In the genomic region with DNA sequence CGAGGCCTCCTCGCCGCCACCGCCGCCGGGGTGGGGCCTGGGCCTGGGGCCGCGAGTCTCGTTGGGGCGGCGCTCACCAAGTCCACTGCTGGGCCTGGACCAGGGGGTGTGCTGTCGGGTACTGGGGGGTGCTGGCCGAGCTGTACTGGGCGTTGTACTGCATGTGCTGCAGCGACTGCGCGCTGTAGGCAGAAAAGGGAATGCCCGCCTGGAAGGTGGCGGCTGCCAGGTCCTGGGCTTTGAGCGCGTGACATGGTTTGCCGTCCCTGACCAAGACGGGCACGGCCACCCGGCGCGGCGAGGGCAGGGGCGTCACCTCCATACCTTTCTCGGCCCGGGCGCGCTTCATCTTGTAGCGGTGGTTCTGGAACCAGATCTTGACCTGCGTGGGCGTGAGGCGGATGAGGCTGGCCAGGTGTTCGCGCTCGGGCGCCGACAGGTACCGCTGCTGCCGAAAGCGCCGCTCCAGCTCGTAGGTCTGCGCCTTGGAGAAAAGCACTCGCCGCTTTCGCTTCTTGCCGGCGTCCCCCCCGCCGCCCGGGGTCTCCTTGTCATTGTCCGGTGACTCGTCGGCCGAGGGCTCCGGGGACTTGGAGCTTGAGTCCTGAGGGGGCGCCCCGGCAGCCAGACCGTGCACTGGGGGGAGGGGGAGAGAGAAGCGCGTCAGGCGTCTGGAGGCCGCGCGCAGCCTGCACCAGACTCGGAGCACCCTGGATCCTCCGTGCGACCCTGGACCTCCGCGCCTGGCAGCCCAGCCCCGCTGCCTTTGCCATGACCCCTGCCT, we compare ENCODE assay signal across 11 cellular contexts. TPM values are rescaled to one million over a fixed set of nuclear protein-coding genes. Genes with fewer than 3 reads are reported as not detected.
A peak's percentile ranks its signal among the peaks of the same experiment; 100 is the strongest.
DNase-seq lines count a peak whose midpoint lies in the region; ATAC-seq lines count a peak whose summit lies in the region.
"Had no signal": no experiment of that assay in that cellular context is flagged by ENCODE, and none has a peak within 500 bp of the region (broad histone marks: within the 10 kb centered on the region; RNA-seq: fewer than 3 reads in every experiment).

No MANE protein-coding gene starts in this region.

- no peaks in the 10 kb centered on the region for H3K9me3 Mint-ChIP-seq in naive thymus-derived CD8-positive, alpha-beta T cell

- ATAC-seq in naive thymus-derived CD8-positive, alpha-beta T cell: peak; percentile 20 to 31
- ATAC-seq in GM21619 (IDR thresholded peaks at IDR 0.05; ENCODE audit: unreplicated experiment): no peak

- peaks cover 36 to 97% (median 65%) of the 10 kb centered on the region in 5 donors for H3K27me3 Mint-ChIP-seq in naive thymus-derived CD8-positive, alpha-beta T cell

- DNase-seq in Ammon's horn (ENCODE audit: low spot score): peak; percentile 35
- DNase-seq in ecto neural progenitor cell (ENCODE audit: low spot score): peak; percentile 64
- DNase-seq in naive thymus-derived CD8-positive, alpha-beta T cell: peak in 1 of 10 donors; percentile 58
- DNase-seq in NCI-H2227 treated with DMSO at 0.1 percent for 48 hours (lab: John Stamatoyannopoulos, UW): no peak
- DNase-seq in NCI-H2171 treated with DMSO at 0.1 percent for 48 hours (lab: John Stamatoyannopoulos, UW): no peak
- DNase-seq in dedifferentiated amniotic fluid mesenchymal stem cell (ENCODE audit: extremely low spot score): no peak

- no peak overlapping the region for H3K27ac ChIP-seq in HUES6 (ENCODE audit: low read depth, low read length)

- H3K4me3 ChIP-seq in HUES6 (ENCODE audit: low read depth, low read length): peak overlapping the region; percentile 51
- H3K4me3 ChIP-seq: lung had no signal

- peak overlapping the region; percentile 45 to 83 (median 71) for H3K4me3 Mint-ChIP-seq in naive thymus-derived CD8-positive, alpha-beta T cell

- H3K36me3 ChIP-seq in HUES6 (ENCODE audit: control insufficient read depth, insufficient read depth, low read length): no peaks in the 10 kb centered on the region

- POLR2A ChIA-PET in naive thymus-derived CD8-positive, alpha-beta T cell (lab: Charles Lee): interaction anchor here (0.5 kb wide), 1 partner anchor 1065 kb away, joined by 3 read pairs; no protein-coding TSS in a partner anchor

- H3K9ac ChIP-seq in HUES6 (ENCODE audit: low read length): no peak overlapping the region

- H3K4me1 Mint-ChIP-seq in naive thymus-derived CD8-positive, alpha-beta T cell: peaks cover 13 to 65% (median 51%) of the 10 kb centered on the region in 4 donors

- H3K27ac Mint-ChIP-seq in naive thymus-derived CD8-positive, alpha-beta T cell: peak overlapping the region in 1 of 10 donors; percentile 5

- no peaks in the 10 kb centered on the region for H3K36me3 Mint-ChIP-seq in naive thymus-derived CD8-positive, alpha-beta T cell

- H3K4me1 ChIP-seq in HUES6 (ENCODE audit: control insufficient read depth, insufficient read depth, low read length): peaks cover 46% of the 10 kb centered on the region

- peaks cover 95% of the 10 kb centered on the region for H3K27me3 ChIP-seq in HUES6 (ENCODE audit: control insufficient read depth, insufficient read depth, low read length)

- H3K9me3 ChIP-seq in HUES6 (ENCODE audit: control insufficient read depth, insufficient read depth, low read depth, low read length): no peaks in the 10 kb centered on the region

RNA-seq across cellular contexts. Expression of a gene that starts 1.8 kb away (rescaled TPM):
- not detected for total RNA-seq in naive thymus-derived CD8-positive, alpha-beta T cell
- polyA plus RNA-seq in naive thymus-derived CD8-positive, alpha-beta T cell: not detected
- total RNA-seq: bronchial epithelial cell, lung, SK-MEL-5 had no signal
- polyA plus RNA-seq: lung had no signal

Comparison
In these comparisons a context has a peak if more than half of its experiments do, and no peak if none do; other contexts are left out.
1. DNase-seq: peak in Ammon's horn (single experiment) and ecto neural progenitor cell (single experiment); none in NCI-H2227 treated with DMSO at 0.1 percent for 48 hours (single experiment), NCI-H2171 treated with DMSO at 0.1 percent for 48 hours (single experiment) and dedifferentiated amniotic fluid mesenchymal stem cell (single experiment).